ENCODE assay signal across 18 cellular contexts in genomic region chr2:109193807-109194702, GRCh38.
A peak's percentile ranks its signal among the peaks of the same experiment; 100 is the strongest.
DNase-seq lines count a peak whose midpoint lies in the region; ATAC-seq and TF ChIP-seq lines count a peak whose summit lies in the region.
"Had no signal": no experiment of that assay in that cellular context is flagged by ENCODE, and none has a peak within 500 bp of the region (broad histone marks: within the 10 kb centered on the region; RNA-seq: fewer than 3 reads in every experiment).

No MANE protein-coding gene starts in this region.

- ATAC-seq in HG02943 (IDR thresholded peaks at IDR 0.05; ENCODE audit: low read depth, unreplicated experiment) (peak; percentile 76), omental fat pad (ENCODE audit: low FRiP score) (no peak)
- no peak for ATAC-seq in activated T-cell treated with anti-CD3 and anti-CD28 coated beads, Interleukin-2, amount 50 U/mL, for 4 hours
- ATAC-seq: A549 had no signal

- H3K4me3 ChIP-seq in ascending aorta (peak overlapping the region in 1 of 2 donors; percentile 27), skeletal muscle tissue (ENCODE audit: low read length in 3 of 3) (no peak overlapping the region)
- H3K4me3 ChIP-seq: A549, right lobe of liver, SJSA1, vagina had no signal

- DNase-seq in activated CD8-positive, alpha-beta memory T cell treated with anti-CD3 and anti-CD28 coated beads for 24 hours: peak; percentile 49
- no peak for DNase-seq in activated CD8-positive, alpha-beta memory T cell treated with anti-CD3 and anti-CD28 coated beads, Interleukin-2, amount 50 U/mL, for 4 hours
- DNase-seq in ascending aorta (ENCODE audit: low spot score in 2 of 2): no peak
- DNase-seq in effector CD8-positive, alpha-beta T cell (lab: John Stamatoyannopoulos, UW): no peak
- DNase-seq in activated T-cell treated with anti-CD3 and anti-CD28 coated beads, Interleukin-2, amount 50 U/mL, for 4 hours: no peak
- DNase-seq in omental fat pad (ENCODE audit: low spot score): no peak
- DNase-seq: activated naive CD4-positive, alpha-beta T cell; kidney glomerular epithelial cell; NCI-H526; stimulated activated CD4-positive, alpha-beta T cell treated with anti-CD3 and anti-CD28 coated beads, Interleukin-2, amount 100 ng/mL, for 48 hours had no signal

- H3K36me3 ChIP-seq in ascending aorta (no peaks in the 10 kb centered on the region), skeletal muscle tissue (ENCODE audit: control insufficient read depth in 3 of 3, insufficient read depth in 3 of 3, low read length in 3 of 3) (no peaks in the 10 kb centered on the region)
- H3K36me3 ChIP-seq: right lobe of liver, SJSA1, vagina had no signal

- H3K36me3 Mint-ChIP-seq in activated T-cell treated with anti-CD3 and anti-CD28 coated beads, Interleukin-2, amount 50 U/mL, for 4 hours (ENCODE audit: insufficient read depth): no peaks in the 10 kb centered on the region
- H3K36me3 Mint-ChIP-seq: CD14-positive monocyte had no signal

- peak overlapping the region in 1 of 3 donors; percentile 76 for H3K9ac ChIP-seq in skeletal muscle tissue (ENCODE audit: low read depth in 1 of 3, low read length in 3 of 3)

- no peaks in the 10 kb centered on the region for H3K4me1 Mint-ChIP-seq in activated T-cell treated with anti-CD3 and anti-CD28 coated beads, Interleukin-2, amount 50 U/mL, for 4 hours (ENCODE audit: low read depth)
- H3K4me1 Mint-ChIP-seq: CD14-positive monocyte had no signal

- no peaks in the 10 kb centered on the region for H3K9me3 Mint-ChIP-seq in activated T-cell treated with anti-CD3 and anti-CD28 coated beads, Interleukin-2, amount 50 U/mL, for 4 hours
- H3K9me3 Mint-ChIP-seq: CD14-positive monocyte; T-helper 2 cell treated with Interferon-gamma antibody and Interleukin-4, amounts not matched to agents 5 μg/mL and 100 μg/mL, for 36 hours had no signal

- no peak overlapping the region for H3K4me3 Mint-ChIP-seq in activated T-cell treated with anti-CD3 and anti-CD28 coated beads, Interleukin-2, amount 50 U/mL, for 4 hours
- H3K4me3 Mint-ChIP-seq: CD14-positive monocyte; T-helper 2 cell treated with Interferon-gamma antibody and Interleukin-4, amounts not matched to agents 5 μg/mL and 100 μg/mL, for 36 hours had no signal

- peak overlapping the region; percentile 67 to 79 for H3K27ac ChIP-seq in ascending aorta
- peak overlapping the region; percentile 81 for H3K27ac ChIP-seq in skeletal muscle tissue (ENCODE audit: low read depth, low read length)
- H3K27ac ChIP-seq: A549, right lobe of liver, SJSA1, vagina had no signal

- H3K9me3 ChIP-seq in ascending aorta: no peaks in the 10 kb centered on the region
- H3K9me3 ChIP-seq in skeletal muscle tissue (ENCODE audit: control insufficient read depth in 3 of 3, low read length in 3 of 3): no peaks in the 10 kb centered on the region
- H3K9me3 ChIP-seq: A549, right lobe of liver, SJSA1, vagina had no signal

- intact Hi-C loops in ascending aorta (cut with DNase I): no loop called here

- peaks cover 35 to 53% of the 10 kb centered on the region in 2 donors for H3K4me1 ChIP-seq in ascending aorta
- H3K4me1 ChIP-seq in skeletal muscle tissue (ENCODE audit: control insufficient read depth in 3 of 3, insufficient read depth in 3 of 3, low read length in 3 of 3): peaks cover 47 to 65% (median 49%) of the 10 kb centered on the region in 3 donors
- H3K4me1 ChIP-seq: A549, right lobe of liver, SJSA1 had no signal

- peaks cover 11% of the 10 kb centered on the region for H3K27me3 Mint-ChIP-seq in activated T-cell treated with anti-CD3 and anti-CD28 coated beads, Interleukin-2, amount 50 U/mL, for 4 hours (ENCODE audit: low read depth)

- TF ChIP-seq CTCF in ascending aorta (IDR thresholded peaks at IDR 0.05) (no peak), omental fat pad (IDR thresholded peaks at IDR 0.05) (no peak)

- H3K27me3 ChIP-seq in ascending aorta: no peaks in the 10 kb centered on the region
- no peaks in the 10 kb centered on the region for H3K27me3 ChIP-seq in skeletal muscle tissue (ENCODE audit: control insufficient read depth in 3 of 3, insufficient read depth in 3 of 3, low read length in 3 of 3)
- H3K27me3 ChIP-seq: right lobe of liver, SJSA1, vagina had no signal
